In genomic region chr3:102193255-102193654, GRCh38 we compare ENCODE assay signal across 13 cellular contexts.
"Had no signal": no experiment of that assay in that cellular context is flagged by ENCODE, and none has a peak within 500 bp of the region (broad histone marks: within the 10 kb centered on the region; RNA-seq: fewer than 3 reads in every experiment).

No MANE protein-coding gene starts in this region.

- H3K27ac ChIP-seq: adrenal gland, psoas muscle, suprapubic skin had no signal

- H3K4me3 ChIP-seq: adrenal gland, psoas muscle, suprapubic skin had no signal

- DNase-seq: activated CD4-positive, alpha-beta T cell treated with anti-CD3 and anti-CD28 coated beads, Interleukin-2, amount 10 ng/mL, durations not matched to agents 24 days and 14 days; activated CD8-positive, alpha-beta memory T cell treated with anti-CD3 and anti-CD28 coated beads for 24 hours; activated naive CD4-positive, alpha-beta T cell treated with anti-CD3 and anti-CD28 coated beads for 36 hours; adrenal gland; effector memory CD4-positive, alpha-beta T cell; erythroblast; nephron progenitor cell; psoas muscle; stimulated activated CD4-positive, alpha-beta T cell treated with anti-CD3 and anti-CD28 coated beads, Interleukin-2, amount 100 ng/mL, for 24 hours; stimulated activated naive CD4-positive, alpha-beta T cell had no signal

- H3K9me3 ChIP-seq: adrenal gland, psoas muscle, suprapubic skin had no signal

- H3K4me1 ChIP-seq: adrenal gland, psoas muscle had no signal

- H3K36me3 ChIP-seq: adrenal gland, suprapubic skin had no signal

- H3K27me3 ChIP-seq: adrenal gland, suprapubic skin had no signal

- ATAC-seq: psoas muscle, sciatic nerve, WTC11 had no signal
